Comparison of ENCODE assay signal across 15 cellular contexts in genomic region chr10:62333135-62333889, GRCh38. TPM values are rescaled to one million over a fixed set of nuclear protein-coding genes. Genes with fewer than 3 reads are reported as not detected.
DNase-seq lines count a peak whose midpoint lies in the region; ATAC-seq, FAIRE-seq and TF ChIP-seq lines count a peak whose summit lies in the region.
"Had no signal": no experiment of that assay in that cellular context is flagged by ENCODE, and none has a peak within 500 bp of the region (broad histone marks: within the 10 kb centered on the region; RNA-seq: fewer than 3 reads in every experiment).

No MANE protein-coding gene starts in this region.

- no peak overlapping the region for H3K27ac ChIP-seq in A549
- H3K27ac ChIP-seq: C4-2B had no signal

- H3K4me3 Mint-ChIP-seq in memory B cell: no peak overlapping the region
- H3K4me3 Mint-ChIP-seq: CD4-positive, alpha-beta memory T cell had no signal

- no peak for FAIRE-seq in A549 (lab: Jason Lieb, UNC)
- FAIRE-seq: GM18507, GM19239 had no signal

- TF ChIP-seq RAD21 in A549 (conservative IDR thresholded peaks at IDR 0.05 in 1 of 2, IDR thresholded peaks at IDR 0.05 in 1 of 2): no peak

- DNase-seq in A549 (ENCODE audit: low read depth in 1 of 2, low spot score in 1 of 2): no peak
- peak; percentile 16 for DNase-seq in GM12865 (ENCODE audit: low read depth)
- peak; percentile 24 for DNase-seq in MV-4-11 (lab: John Stamatoyannopoulos, UW)
- DNase-seq in memory B cell (ENCODE audit: low spot score in 2 of 2): no peak
- no peak for DNase-seq in NCI-H748 (lab: John Stamatoyannopoulos, UW; ENCODE audit: unreplicated experiment)
- DNase-seq: BE2C; CD4-positive, alpha-beta memory T cell; DMS79 had no signal

- TF ChIP-seq CTCF in A549 (IDR thresholded peaks at IDR 0.05) (no peak), GM12865 (IDR thresholded peaks at IDR 0.05; ENCODE audit: insufficient read depth, low read depth, low read length, missing control alignments) (no peak)

- peaks cover 18% of the 10 kb centered on the region for H3K4me1 Mint-ChIP-seq in memory B cell

- CTCF ChIA-PET in A549 (lab: Yijun Ruan, JAX): no interaction called here

- no peaks in the 10 kb centered on the region for H3K36me3 Mint-ChIP-seq in memory B cell
- H3K36me3 Mint-ChIP-seq: CD4-positive, alpha-beta memory T cell had no signal

- POLR2A ChIA-PET in A549 (lab: Yijun Ruan, JAX): no interaction called here

- no peak for ATAC-seq in A549
- peak; percentile 6 for ATAC-seq in memory B cell (ENCODE audit: low read depth)
- no peak for ATAC-seq in GM18519 (IDR thresholded peaks at IDR 0.05; ENCODE audit: low FRiP score, unreplicated experiment)
- ATAC-seq in GM19455 (IDR thresholded peaks at IDR 0.05; ENCODE audit: unreplicated experiment): no peak
- ATAC-seq in HG03175 (IDR thresholded peaks at IDR 0.05; ENCODE audit: unreplicated experiment): no peak
- ATAC-seq: HCT116 had no signal

- peaks cover 8% of the 10 kb centered on the region; the same call in 1 of the 3 replicates for H3K9me3 ChIP-seq in A549
- H3K9me3 ChIP-seq: BE2C had no signal

- peaks cover 5% of the 10 kb centered on the region for H3K9me3 Mint-ChIP-seq in memory B cell

- H3K27ac Mint-ChIP-seq in memory B cell: peak overlapping the region; percentile 15
- H3K27ac Mint-ChIP-seq: CD4-positive, alpha-beta memory T cell had no signal

- H3K27me3 Mint-ChIP-seq in memory B cell: peaks cover 5% of the 10 kb centered on the region

- TF ChIP-seq POLR2A in A549 (IDR thresholded peaks at IDR 0.05; ENCODE audit: low read length): no peak

- no peak for TF ChIP-seq EP300 in A549 (IDR thresholded peaks at IDR 0.05)

- WGBS in A549 (ENCODE audit: missing lambda C conversion rate): 21% methylated on average over 3 of the region's 3 CpGs

- no peak overlapping the region for H3K4me2 ChIP-seq in A549

- no peaks in the 10 kb centered on the region for H3K4me1 ChIP-seq in A549
- H3K4me1 ChIP-seq: BE2C had no signal

- H3K4me3 ChIP-seq in A549 (no peak overlapping the region), GM12865 (ENCODE audit: low read depth, low read length) (no peak overlapping the region)

TF ChIP-seq in A549, 52 proteins besides CTCF, POLR2A, EP300 and RAD21:
- no peak for TF ChIP-seq FOSL2 (IDR thresholded peaks at IDR 0.05)
- no peak for TF ChIP-seq FOSL2 (CRISPR knock-in tag; IDR thresholded peaks at IDR 0.05)
- TF ChIP-seq, protein P1, sequence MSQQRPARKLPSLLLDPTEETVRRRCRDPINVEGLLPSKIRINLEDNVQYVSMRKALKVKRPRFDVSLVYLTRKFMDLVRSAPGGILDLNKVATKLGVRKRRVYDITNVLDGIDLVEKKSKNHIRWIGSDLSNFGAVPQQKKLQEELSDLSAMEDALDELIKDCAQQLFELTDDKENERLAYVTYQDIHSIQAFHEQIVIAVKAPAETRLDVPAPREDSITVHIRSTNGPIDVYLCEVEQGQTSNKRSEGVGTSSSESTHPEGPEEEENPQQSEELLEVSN (IDR thresholded peaks at IDR 0.05; ENCODE audit: borderline replicate concordance, low read depth): no peak
- TF ChIP-seq BCL3 (IDR thresholded peaks at IDR 0.05): no peak
- TF ChIP-seq MAFK (IDR thresholded peaks at IDR 0.05; ENCODE audit: partially characterized antibody): peak; percentile 82

RNA-seq across cellular contexts. Expression of gene ZNF365, which starts 40.9 kb away (rescaled TPM):
- 1.3 and 1.5 TPM in 2 replicates for polyA plus RNA-seq in A549 (2011; rRNA removed)
- polyA plus RNA-seq in A549 (2012; cell fraction: cytosol; rRNA removed): 0.48 TPM in 2 replicates
- 0.29 and 0.49 TPM in 2 replicates for polyA plus RNA-seq in A549 (2012; cell fraction: nucleus; rRNA removed)
- 1.1 to 1.3 TPM (median 1.2 TPM) in 3 replicates for polyA plus RNA-seq in A549 (2017; fragmentation: RNase III; extraction: RNeasy Plus Mini Kit Qiagen cat#74134 plus additional on column Dnase treatment)
- 1.8 and 2.8 TPM in 2 replicates for polyA minus RNA-seq in A549 (2011; rRNA and poly(A)+ RNA removed)

Comparison
In these comparisons a context has a peak if more than half of its experiments do, and no peak if none do; other contexts are left out.
1. DNase-seq: peak in GM12865 (single experiment) and MV-4-11 (single experiment); none in A549 (0 of 2), memory B cell (0 of 2) and NCI-H748 (single experiment).